ENCODE assay signal across 37 cellular contexts in the genomic region with DNA sequence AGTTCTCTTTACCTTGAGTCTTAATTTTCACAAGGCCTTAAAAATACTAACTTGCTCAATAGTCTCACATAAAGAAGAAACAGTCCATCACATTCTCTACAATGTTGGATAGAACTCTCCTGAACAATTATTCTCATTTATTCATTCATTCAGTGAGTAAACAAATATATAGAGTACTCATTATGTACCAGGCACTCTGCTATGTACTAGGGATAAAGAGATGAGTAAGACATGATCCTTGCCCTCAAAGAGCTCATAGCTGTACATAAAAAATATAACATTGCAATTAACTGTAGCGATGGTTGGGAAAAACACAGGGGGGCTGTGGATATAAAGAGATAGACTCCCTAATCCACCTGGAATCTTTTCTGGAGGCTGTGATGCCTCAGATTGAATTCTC.
"Had no signal": no experiment of that assay in that cellular context is flagged by ENCODE, and none has a peak within 500 bp of the region (broad histone marks: within the 10 kb centered on the region; RNA-seq: fewer than 3 reads in every experiment).

No MANE protein-coding gene starts in this region.

- H3K36me3 ChIP-seq: MG63 had no signal

- H3K27me3 ChIP-seq: MG63 had no signal

- H3K27ac ChIP-seq: KMS-11 had no signal

- DNase-seq: Karpas-422, Kasumi-1, KG1, MG63, MM.1S, MV-4-11, NCI-H1048, NCI-H1092, NCI-H1092 treated with DMSO at 0.1 percent for 48 hours, NCI-H1105, NCI-H1105 treated with DMSO at 0.1 percent for 48 hours, NCI-H1417, NCI-H1417 treated with DMSO at 0.1 percent for 48 hours, NCI-H1436, NCI-H1436 treated with DMSO at 0.1 percent for 48 hours, NCI-H146, NCI-H1694, NCI-H1694 treated with DMSO at 0.1 percent for 48 hours, NCI-H187, NCI-H187 treated with DMSO at 0.1 percent for 48 hours, NCI-H1930, NCI-H2029, NCI-H2029 treated with DMSO at 0.1 percent for 48 hours, NCI-H2081, NCI-H2081 treated with DMSO at 0.1 percent for 48 hours, NCI-H2107, NCI-H2171, NCI-H2171 treated with DMSO at 0.1 percent for 48 hours, NCI-H2227 treated with DMSO at 0.1 percent for 48 hours, NCI-H226, NCI-H345, NCI-H446, NCI-H446 treated with DMSO at 0.1 percent for 48 hours, NCI-H510A, NCI-H510A treated with DMSO at 0.1 percent for 48 hours, NCI-H524 had no signal

- H3K9me3 ChIP-seq: MG63 had no signal

- H3K4me3 ChIP-seq: MG63 had no signal

- H3K9ac ChIP-seq: KMS-11 had no signal

- H3K4me2 ChIP-seq: KMS-11 had no signal
